Comparison of ENCODE assay signal across 1 cellular context in the genomic region with DNA sequence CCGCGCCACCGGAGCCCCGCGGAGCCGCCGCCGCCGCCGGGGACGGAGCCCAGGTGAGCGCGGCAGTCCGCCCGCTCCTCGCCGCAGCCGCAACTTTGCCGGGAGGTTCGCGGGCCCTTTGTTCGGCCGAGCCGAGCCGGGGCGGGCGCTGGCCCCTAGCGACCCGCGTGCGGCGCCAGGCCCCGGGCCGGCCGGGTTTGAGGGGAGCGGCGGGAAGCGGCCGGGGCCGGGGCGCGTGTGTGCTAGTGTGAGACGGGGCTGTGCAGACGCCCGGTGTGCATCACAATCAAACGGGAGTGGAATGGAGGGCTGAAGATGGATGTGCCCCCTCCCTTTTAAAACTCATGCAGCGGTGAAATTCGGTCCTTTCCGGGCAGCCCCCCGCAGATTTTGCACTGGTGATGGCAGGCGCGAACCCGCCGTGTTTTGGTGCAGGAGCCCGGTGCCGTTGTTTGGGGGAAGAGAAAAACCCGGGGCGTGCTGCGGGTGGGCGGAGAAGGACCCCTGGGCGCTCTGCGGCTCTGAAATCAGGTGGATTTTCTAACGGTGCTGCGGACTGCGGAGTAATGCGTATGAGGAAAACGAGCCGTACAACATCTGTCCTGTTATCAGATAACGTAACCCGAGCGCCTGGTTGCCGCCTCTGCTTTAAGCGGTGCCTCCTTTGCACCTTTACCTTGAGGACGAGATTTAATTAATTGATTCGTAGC.
A peak's percentile ranks its signal among the peaks of the same experiment; 100 is the strongest.
TF ChIP-seq lines count a peak whose summit lies in the region.

No MANE protein-coding gene starts in this region.

TF ChIP-seq in HEK293, 187 proteins besides CTCF, POLR2A, EP300 and RAD21 (continued from another document and continues in another):
- TF ChIP-seq ZNF843 (tag by site-specific recombination; IDR thresholded peaks at IDR 0.05) (no peak), ZNF350 (tag by site-specific recombination; IDR thresholded peaks at IDR 0.05) (no peak), HOXD13 (CRISPR knock-in tag; IDR thresholded peaks at IDR 0.05; ENCODE audit: borderline replicate concordance) (no peak), ZNF670 (tag by site-specific recombination; IDR thresholded peaks at IDR 0.05; ENCODE audit: low read depth) (no peak), ZNF514 (tag by site-specific recombination; IDR thresholded peaks at IDR 0.05) (no peak), BCL11B (tag by site-specific recombination; IDR thresholded peaks at IDR 0.05; ENCODE audit: low read depth) (no peak), ZNF501 (tag by site-specific recombination; IDR thresholded peaks at IDR 0.05) (no peak), GLI2 (tag by site-specific recombination; IDR thresholded peaks at IDR 0.05; ENCODE audit: borderline replicate concordance, low read depth) (no peak), ZNF354C (tag by site-specific recombination; IDR thresholded peaks at IDR 0.05; ENCODE audit: borderline replicate concordance, low read depth) (no peak), KLF9 (tag by site-specific recombination; IDR thresholded peaks at IDR 0.05; ENCODE audit: low read depth) (no peak), ZNF629 (tag by site-specific recombination; IDR thresholded peaks at IDR 0.05) (0 out of 2 replicates have a peak, but pooled peaks have one; percentile 9), EGR2 (tag by site-specific recombination; IDR thresholded peaks at IDR 0.05; ENCODE audit: low read depth) (peak; percentile 41; the same call in 1 of the 2 replicates), ZSCAN23 (tag by site-specific recombination; IDR thresholded peaks at IDR 0.05) (no peak), ZNF433 (tag by site-specific recombination; IDR thresholded peaks at IDR 0.05; ENCODE audit: low read depth) (no peak), ZNF660 (tag by site-specific recombination; IDR thresholded peaks at IDR 0.05) (peak; percentile 11; the same call in 1 of the 2 replicates), ZNF10 (tag by site-specific recombination; IDR thresholded peaks at IDR 0.05) (no peak), KLF8 (tag by site-specific recombination; IDR thresholded peaks at IDR 0.05) (0 out of 2 replicates have a peak, but pooled peaks have one; percentile 20), ZNF37A (tag by site-specific recombination; IDR thresholded peaks at IDR 0.05) (no peak), ZNF585B (tag by site-specific recombination; IDR thresholded peaks at IDR 0.05) (no peak), REPIN1 (tag by site-specific recombination; IDR thresholded peaks at IDR 0.05; ENCODE audit: low read depth) (no peak), TCF7L2 (IDR thresholded peaks at IDR 0.05; ENCODE audit: borderline replicate concordance, low read depth, low read length) (no peak), YY2 (tag by site-specific recombination; IDR thresholded peaks at IDR 0.05) (no peak), ZNF112 (tag by site-specific recombination; IDR thresholded peaks at IDR 0.05) (no peak), WT1 (tag by site-specific recombination; IDR thresholded peaks at IDR 0.05) (no peak), ZNF747 (tag by site-specific recombination; IDR thresholded peaks at IDR 0.05) (no peak), ZNF311 (tag by site-specific recombination; IDR thresholded peaks at IDR 0.05; ENCODE audit: borderline replicate concordance) (no peak), HOXA7 (CRISPR knock-in tag; IDR thresholded peaks at IDR 0.05; ENCODE audit: borderline replicate concordance) (no peak), MYNN (tag by site-specific recombination; IDR thresholded peaks at IDR 0.05; ENCODE audit: borderline replicate concordance) (no peak), ZNF23 (tag by site-specific recombination; IDR thresholded peaks at IDR 0.05; ENCODE audit: borderline replicate concordance) (no peak), ZFHX2 (tag by site-specific recombination; conservative IDR thresholded peaks at IDR 0.05) (peak; percentile 71), KLF1 (tag by site-specific recombination; IDR thresholded peaks at IDR 0.05) (0 out of 2 replicates have a peak, but pooled peaks have one; percentile 24), ZNF560 (tag by site-specific recombination; IDR thresholded peaks at IDR 0.05; ENCODE audit: borderline replicate concordance) (no peak), GLIS2 (tag by site-specific recombination; IDR thresholded peaks at IDR 0.05) (peak; percentile 76), ZNF785 (tag by site-specific recombination; IDR thresholded peaks at IDR 0.05) (no peak), ZNF521 (tag by site-specific recombination; IDR thresholded peaks at IDR 0.05) (no peak), ZNF174 (tag by site-specific recombination; IDR thresholded peaks at IDR 0.05) (no peak), OVOL3 (tag by site-specific recombination; IDR thresholded peaks at IDR 0.05) (peak; percentile 82), ZNF426 (tag by site-specific recombination; IDR thresholded peaks at IDR 0.05) (no peak), KLF16 (tag by site-specific recombination; IDR thresholded peaks at IDR 0.05) (no peak)
- TF ChIP-seq, protein P1, sequence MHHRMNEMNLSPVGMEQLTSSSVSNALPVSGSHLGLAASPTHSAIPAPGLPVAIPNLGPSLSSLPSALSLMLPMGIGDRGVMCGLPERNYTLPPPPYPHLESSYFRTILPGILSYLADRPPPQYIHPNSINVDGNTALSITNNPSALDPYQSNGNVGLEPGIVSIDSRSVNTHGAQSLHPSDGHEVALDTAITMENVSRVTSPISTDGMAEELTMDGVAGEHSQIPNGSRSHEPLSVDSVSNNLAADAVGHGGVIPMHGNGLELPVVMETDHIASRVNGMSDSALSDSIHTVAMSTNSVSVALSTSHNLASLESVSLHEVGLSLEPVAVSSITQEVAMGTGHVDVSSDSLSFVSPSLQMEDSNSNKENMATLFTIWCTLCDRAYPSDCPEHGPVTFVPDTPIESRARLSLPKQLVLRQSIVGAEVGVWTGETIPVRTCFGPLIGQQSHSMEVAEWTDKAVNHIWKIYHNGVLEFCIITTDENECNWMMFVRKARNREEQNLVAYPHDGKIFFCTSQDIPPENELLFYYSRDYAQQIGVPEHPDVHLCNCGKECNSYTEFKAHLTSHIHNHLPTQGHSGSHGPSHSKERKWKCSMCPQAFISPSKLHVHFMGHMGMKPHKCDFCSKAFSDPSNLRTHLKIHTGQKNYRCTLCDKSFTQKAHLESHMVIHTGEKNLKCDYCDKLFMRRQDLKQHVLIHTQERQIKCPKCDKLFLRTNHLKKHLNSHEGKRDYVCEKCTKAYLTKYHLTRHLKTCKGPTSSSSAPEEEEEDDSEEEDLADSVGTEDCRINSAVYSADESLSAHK (tag by site-specific recombination; IDR thresholded peaks at IDR 0.05), result no peak
- TF ChIP-seq, protein P2, sequence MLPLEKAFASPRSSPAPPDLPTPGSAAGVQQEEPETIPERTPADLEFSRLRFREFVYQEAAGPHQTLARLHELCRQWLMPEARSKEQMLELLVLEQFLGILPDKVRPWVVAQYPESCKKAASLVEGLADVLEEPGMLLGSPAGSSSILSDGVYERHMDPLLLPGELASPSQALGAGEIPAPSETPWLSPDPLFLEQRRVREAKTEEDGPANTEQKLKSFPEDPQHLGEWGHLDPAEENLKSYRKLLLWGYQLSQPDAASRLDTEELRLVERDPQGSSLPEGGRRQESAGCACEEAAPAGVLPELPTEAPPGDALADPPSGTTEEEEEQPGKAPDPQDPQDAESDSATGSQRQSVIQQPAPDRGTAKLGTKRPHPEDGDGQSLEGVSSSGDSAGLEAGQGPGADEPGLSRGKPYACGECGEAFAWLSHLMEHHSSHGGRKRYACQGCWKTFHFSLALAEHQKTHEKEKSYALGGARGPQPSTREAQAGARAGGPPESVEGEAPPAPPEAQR (tag by site-specific recombination; IDR thresholded peaks at IDR 0.05), result no peak
- TF ChIP-seq, protein P3, sequence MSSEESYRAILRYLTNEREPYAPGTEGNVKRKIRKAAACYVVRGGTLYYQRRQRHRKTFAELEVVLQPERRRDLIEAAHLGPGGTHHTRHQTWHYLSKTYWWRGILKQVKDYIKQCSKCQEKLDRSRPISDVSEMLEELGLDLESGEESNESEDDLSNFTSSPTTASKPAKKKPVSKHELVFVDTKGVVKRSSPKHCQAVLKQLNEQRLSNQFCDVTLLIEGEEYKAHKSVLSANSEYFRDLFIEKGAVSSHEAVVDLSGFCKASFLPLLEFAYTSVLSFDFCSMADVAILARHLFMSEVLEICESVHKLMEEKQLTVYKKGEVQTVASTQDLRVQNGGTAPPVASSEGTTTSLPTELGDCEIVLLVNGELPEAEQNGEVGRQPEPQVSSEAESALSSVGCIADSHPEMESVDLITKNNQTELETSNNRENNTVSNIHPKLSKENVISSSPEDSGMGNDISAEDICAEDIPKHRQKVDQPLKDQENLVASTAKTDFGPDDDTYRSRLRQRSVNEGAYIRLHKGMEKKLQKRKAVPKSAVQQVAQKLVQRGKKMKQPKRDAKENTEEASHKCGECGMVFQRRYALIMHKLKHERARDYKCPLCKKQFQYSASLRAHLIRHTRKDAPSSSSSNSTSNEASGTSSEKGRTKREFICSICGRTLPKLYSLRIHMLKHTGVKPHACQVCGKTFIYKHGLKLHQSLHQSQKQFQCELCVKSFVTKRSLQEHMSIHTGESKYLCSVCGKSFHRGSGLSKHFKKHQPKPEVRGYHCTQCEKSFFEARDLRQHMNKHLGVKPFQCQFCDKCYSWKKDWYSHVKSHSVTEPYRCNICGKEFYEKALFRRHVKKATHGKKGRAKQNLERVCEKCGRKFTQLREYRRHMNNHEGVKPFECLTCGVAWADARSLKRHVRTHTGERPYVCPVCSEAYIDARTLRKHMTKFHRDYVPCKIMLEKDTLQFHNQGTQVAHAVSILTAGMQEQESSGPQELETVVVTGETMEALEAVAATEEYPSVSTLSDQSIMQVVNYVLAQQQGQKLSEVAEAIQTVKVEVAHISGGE (tag by site-specific recombination; conservative IDR thresholded peaks at IDR 0.05; ENCODE audit: low read depth), result 0 out of 2 replicates have a peak, but pooled peaks have one; percentile 30
- TF ChIP-seq, protein P4, sequence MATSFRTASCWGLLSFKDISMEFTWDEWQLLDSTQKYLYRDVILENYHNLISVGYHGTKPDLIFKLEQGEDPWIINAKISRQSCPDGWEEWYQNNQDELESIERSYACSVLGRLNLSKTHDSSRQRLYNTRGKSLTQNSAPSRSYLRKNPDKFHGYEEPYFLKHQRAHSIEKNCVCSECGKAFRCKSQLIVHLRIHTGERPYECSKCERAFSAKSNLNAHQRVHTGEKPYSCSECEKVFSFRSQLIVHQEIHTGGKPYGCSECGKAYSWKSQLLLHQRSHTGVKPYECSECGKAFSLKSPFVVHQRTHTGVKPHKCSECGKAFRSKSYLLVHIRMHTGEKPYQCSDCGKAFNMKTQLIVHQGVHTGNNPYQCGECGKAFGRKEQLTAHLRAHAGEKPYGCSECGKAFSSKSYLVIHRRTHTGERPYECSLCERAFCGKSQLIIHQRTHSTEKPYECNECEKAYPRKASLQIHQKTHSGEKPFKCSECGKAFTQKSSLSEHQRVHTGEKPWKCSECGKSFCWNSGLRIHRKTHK (tag by site-specific recombination; IDR thresholded peaks at IDR 0.05), result no peak
- TF ChIP-seq, protein P5, sequence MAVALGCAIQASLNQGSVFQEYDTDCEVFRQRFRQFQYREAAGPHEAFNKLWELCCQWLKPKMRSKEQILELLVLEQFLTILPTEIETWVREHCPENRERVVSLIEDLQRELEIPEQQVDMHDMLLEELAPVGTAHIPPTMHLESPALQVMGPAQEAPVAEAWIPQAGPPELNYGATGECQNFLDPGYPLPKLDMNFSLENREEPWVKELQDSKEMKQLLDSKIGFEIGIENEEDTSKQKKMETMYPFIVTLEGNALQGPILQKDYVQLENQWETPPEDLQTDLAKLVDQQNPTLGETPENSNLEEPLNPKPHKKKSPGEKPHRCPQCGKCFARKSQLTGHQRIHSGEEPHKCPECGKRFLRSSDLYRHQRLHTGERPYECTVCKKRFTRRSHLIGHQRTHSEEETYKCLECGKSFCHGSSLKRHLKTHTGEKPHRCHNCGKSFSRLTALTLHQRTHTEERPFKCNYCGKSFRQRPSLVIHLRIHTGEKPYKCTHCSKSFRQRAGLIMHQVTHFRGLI (tag by site-specific recombination; IDR thresholded peaks at IDR 0.05), result no peak
- TF ChIP-seq, protein P6, sequence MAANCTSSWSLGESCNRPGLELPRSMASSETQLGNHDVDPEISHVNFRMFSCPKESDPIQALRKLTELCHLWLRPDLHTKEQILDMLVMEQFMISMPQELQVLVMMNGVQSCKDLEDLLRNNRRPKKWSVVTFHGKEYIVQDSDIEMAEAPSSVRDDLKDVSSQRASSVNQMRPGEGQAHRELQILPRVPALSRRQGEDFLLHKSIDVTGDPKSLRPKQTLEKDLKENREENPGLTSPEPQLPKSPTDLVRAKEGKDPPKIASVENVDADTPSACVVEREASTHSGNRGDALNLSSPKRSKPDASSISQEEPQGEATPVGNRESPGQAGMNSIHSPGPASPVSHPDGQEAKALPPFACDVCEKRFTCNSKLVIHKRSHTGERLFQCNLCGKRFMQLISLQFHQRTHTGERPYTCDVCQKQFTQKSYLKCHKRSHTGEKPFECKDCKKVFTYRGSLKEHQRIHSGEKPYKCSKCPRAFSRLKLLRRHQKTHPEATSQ (tag by site-specific recombination; IDR thresholded peaks at IDR 0.05), result no peak
- TF ChIP-seq, protein P7, sequence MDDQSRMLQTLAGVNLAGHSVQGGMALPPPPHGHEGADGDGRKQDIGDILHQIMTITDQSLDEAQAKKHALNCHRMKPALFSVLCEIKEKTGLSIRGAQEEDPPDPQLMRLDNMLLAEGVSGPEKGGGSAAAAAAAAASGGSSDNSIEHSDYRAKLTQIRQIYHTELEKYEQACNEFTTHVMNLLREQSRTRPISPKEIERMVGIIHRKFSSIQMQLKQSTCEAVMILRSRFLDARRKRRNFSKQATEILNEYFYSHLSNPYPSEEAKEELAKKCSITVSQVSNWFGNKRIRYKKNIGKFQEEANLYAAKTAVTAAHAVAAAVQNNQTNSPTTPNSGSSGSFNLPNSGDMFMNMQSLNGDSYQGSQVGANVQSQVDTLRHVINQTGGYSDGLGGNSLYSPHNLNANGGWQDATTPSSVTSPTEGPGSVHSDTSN (CRISPR knock-in tag; IDR thresholded peaks at IDR 0.05), result no peak
- TF ChIP-seq, protein P8, sequence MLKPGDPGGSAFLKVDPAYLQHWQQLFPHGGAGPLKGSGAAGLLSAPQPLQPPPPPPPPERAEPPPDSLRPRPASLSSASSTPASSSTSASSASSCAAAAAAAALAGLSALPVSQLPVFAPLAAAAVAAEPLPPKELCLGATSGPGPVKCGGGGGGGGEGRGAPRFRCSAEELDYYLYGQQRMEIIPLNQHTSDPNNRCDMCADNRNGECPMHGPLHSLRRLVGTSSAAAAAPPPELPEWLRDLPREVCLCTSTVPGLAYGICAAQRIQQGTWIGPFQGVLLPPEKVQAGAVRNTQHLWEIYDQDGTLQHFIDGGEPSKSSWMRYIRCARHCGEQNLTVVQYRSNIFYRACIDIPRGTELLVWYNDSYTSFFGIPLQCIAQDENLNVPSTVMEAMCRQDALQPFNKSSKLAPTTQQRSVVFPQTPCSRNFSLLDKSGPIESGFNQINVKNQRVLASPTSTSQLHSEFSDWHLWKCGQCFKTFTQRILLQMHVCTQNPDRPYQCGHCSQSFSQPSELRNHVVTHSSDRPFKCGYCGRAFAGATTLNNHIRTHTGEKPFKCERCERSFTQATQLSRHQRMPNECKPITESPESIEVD (tag by site-specific recombination; IDR thresholded peaks at IDR 0.05), result no peak
- TF ChIP-seq, protein P9, sequence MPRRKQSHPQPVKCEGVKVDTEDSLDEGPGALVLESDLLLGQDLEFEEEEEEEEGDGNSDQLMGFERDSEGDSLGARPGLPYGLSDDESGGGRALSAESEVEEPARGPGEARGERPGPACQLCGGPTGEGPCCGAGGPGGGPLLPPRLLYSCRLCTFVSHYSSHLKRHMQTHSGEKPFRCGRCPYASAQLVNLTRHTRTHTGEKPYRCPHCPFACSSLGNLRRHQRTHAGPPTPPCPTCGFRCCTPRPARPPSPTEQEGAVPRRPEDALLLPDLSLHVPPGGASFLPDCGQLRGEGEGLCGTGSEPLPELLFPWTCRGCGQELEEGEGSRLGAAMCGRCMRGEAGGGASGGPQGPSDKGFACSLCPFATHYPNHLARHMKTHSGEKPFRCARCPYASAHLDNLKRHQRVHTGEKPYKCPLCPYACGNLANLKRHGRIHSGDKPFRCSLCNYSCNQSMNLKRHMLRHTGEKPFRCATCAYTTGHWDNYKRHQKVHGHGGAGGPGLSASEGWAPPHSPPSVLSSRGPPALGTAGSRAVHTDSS (tag by site-specific recombination; IDR thresholded peaks at IDR 0.05), result no peak
